Comparison of ENCODE assay signal across 25 cellular contexts in genomic region chr5:135183464-135183863, GRCh38.
"Had no signal": no experiment of that assay in that cellular context is flagged by ENCODE, and none has a peak within 500 bp of the region (broad histone marks: within the 10 kb centered on the region; RNA-seq: fewer than 3 reads in every experiment).

No MANE protein-coding gene starts in this region.

- H3K4me1 Mint-ChIP-seq: immature natural killer cell; neural crest cell; stimulated activated naive CD8-positive, alpha-beta T cell treated with anti-CD3 and anti-CD28 coated beads, Interleukin-15, amount 100 ng/mL, for 72 hours had no signal

- ATAC-seq: left colon; left lung; lower lobe of right lung; naive thymus-derived CD8-positive, alpha-beta T cell; pancreas; psoas muscle; stimulated activated memory B cell treated with anti-CD40 and anti-IgM and Interleukin-4, amounts not matched to agents 10 μg/mL and 1 μg/mL and 100 μg/mL, for 72 hours; stimulated activated naive CD8-positive, alpha-beta T cell treated with anti-CD3 and anti-CD28 coated beads, Interleukin-15, amount 100 ng/mL, for 72 hours had no signal

- H3K36me3 Mint-ChIP-seq: immature natural killer cell; naive thymus-derived CD8-positive, alpha-beta T cell; stimulated activated memory B cell treated with anti-CD40 and anti-IgM and Interleukin-4, amounts not matched to agents 10 μg/mL and 1 μg/mL and 100 μg/mL, for 72 hours; type B pancreatic cell had no signal

- DNase-seq: hypothalamus; immature natural killer cell; kidney; left colon; left lung; lower lobe of right lung; mammary epithelial cell; mesenchymal stem cell; naive thymus-derived CD8-positive, alpha-beta T cell; nucleus accumbens; pancreas; psoas muscle; right lobe of liver; stimulated activated CD4-positive, alpha-beta T cell treated with anti-CD3 and anti-CD28 coated beads, Interleukin-1b, Interleukin-23, amount 100 ng/mL, for 48 hours; stimulated activated CD4-positive, alpha-beta T cell treated with anti-CD3 and anti-CD28 coated beads, Interleukin-2, amount 100 ng/mL, for 48 hours; stimulated activated CD4-positive, alpha-beta T cell treated with anti-CD3 and anti-CD28 coated beads, Interleukin-4, amount 100 ng/mL, for 4 hours; stimulated activated CD8-positive, alpha-beta memory T cell treated with anti-CD3 and anti-CD28 coated beads, Interleukin-4, amount 100 ng/mL, for 48 hours; stimulated activated naive CD4-positive, alpha-beta T cell treated with Interleukin-2 at 50 U/mL for 16 hours; stimulated activated naive CD8-positive, alpha-beta T cell treated with anti-CD3 and anti-CD28 coated beads, Interleukin-15, amount 100 ng/mL, for 72 hours; substantia nigra; uterus had no signal

- H3K27me3 Mint-ChIP-seq: stimulated activated naive CD8-positive, alpha-beta T cell treated with anti-CD3 and anti-CD28 coated beads, Interleukin-15, amount 100 ng/mL, for 72 hours had no signal

- H3K27ac Mint-ChIP-seq: immature natural killer cell; naive thymus-derived CD8-positive, alpha-beta T cell; stimulated activated memory B cell treated with anti-CD40 and anti-IgM and Interleukin-4, amounts not matched to agents 10 μg/mL and 1 μg/mL and 100 μg/mL, for 72 hours; stimulated activated naive CD8-positive, alpha-beta T cell treated with anti-CD3 and anti-CD28 coated beads, Interleukin-15, amount 100 ng/mL, for 72 hours; type B pancreatic cell had no signal

- H3K9me3 Mint-ChIP-seq: immature natural killer cell; naive thymus-derived CD8-positive, alpha-beta T cell; nephron; neural crest cell; stimulated activated memory B cell treated with anti-CD40 and anti-IgM and Interleukin-4, amounts not matched to agents 10 μg/mL and 1 μg/mL and 100 μg/mL, for 72 hours; stimulated activated naive CD8-positive, alpha-beta T cell treated with anti-CD3 and anti-CD28 coated beads, Interleukin-15, amount 100 ng/mL, for 72 hours; type B pancreatic cell had no signal

- H3K4me3 Mint-ChIP-seq: immature natural killer cell; naive thymus-derived CD8-positive, alpha-beta T cell; nephron; neural crest cell; stimulated activated memory B cell treated with anti-CD40 and anti-IgM and Interleukin-4, amounts not matched to agents 10 μg/mL and 1 μg/mL and 100 μg/mL, for 72 hours; stimulated activated naive CD8-positive, alpha-beta T cell treated with anti-CD3 and anti-CD28 coated beads, Interleukin-15, amount 100 ng/mL, for 72 hours; type B pancreatic cell had no signal
